ENCODE assay signal across 8 cellular contexts in the genomic region with DNA sequence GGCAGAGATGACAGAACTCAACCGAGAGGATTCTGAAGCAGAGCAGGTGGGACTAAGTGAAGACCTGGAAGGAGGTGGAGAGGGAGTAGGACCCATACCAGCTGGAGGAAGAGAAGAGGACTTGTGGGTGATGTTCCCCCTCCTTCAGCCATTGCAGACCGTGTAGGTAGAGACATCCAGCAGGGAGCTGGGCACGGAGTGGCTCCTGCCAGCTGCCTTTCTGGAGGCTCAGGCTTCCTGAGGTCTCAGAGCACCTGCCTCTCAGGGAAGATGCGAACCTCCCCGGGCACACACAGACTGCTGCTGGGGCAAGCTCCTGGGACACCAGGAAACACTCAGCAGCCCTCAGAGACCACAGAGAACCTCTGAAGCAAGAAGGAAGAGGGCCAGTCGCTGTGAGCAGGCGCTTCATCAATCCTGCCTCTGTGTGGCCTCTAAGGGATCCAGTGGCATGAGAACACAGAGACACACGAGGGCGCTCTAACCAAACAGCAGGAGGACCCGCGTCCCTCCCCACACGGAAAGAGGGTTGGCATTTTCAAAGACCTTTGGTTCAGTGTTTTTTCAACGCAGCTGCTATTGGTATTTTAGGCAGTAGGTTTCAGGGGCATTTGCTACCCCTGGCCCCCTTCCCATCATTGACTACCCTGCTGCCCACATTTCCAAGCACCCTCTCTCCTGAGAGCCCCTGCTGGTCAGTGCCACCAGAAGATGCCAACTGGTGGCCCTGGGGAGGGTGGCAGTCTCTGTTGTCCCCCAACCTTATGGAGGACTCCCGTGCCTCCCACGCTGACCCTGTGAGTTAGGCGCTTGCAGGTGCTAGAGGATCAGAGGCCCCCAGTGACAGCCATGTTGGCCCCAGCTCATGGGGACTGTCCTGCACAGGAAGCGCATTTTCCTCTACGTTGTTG.
DNase-seq lines count a peak whose midpoint lies in the region; ATAC-seq and TF ChIP-seq lines count a peak whose summit lies in the region.

No MANE protein-coding gene starts in this region.

- H3K79me2 ChIP-seq in SK-N-SH (ENCODE audit: insufficient read depth) = no peaks in the 10 kb centered on the region

- CTCF ChIA-PET in SK-N-SH (lab: Yijun Ruan, JAX) = interaction anchor here (0.6 to 4.2 kb wide), 109 partner anchors 9 to 1522 kb away, joined by 3 to 31 read pairs (median 5); partner anchors contain the start of gene HIVEP3

- POLR2A ChIA-PET in SK-N-SH (lab: Yijun Ruan, JAX) = no interaction called here

- H3K27me3 ChIP-seq in SK-N-SH (ENCODE audit: insufficient read depth) = no peaks in the 10 kb centered on the region

- H3K9ac ChIP-seq in SK-N-SH = no peak overlapping the region

- DNase-seq in C1 segment of cervical spinal cord (lab: John Stamatoyannopoulos, UW) (peak in 13 of 14 donors; percentile 21 to 82 (median 67)), NCI-H1048 (lab: John Stamatoyannopoulos, UW) (peak; percentile 21), SK-N-SH (peak; percentile 86), head of caudate nucleus (peak; percentile 70 to 95 (median 88)), posterior vena cava (ENCODE audit: low spot score) (peak; percentile 93), ureter (ENCODE audit: low spot score) (peak; percentile 88)
- DNase-seq in activated naive CD4-positive, alpha-beta T cell treated with anti-CD3 and anti-CD28 coated beads, Interleukin-2, amount 50 U/mL, for 16 hours = peak; percentile 80

- no peak overlapping the region for H2AFZ ChIP-seq in SK-N-SH (ENCODE audit: low read depth)

- H3K4me1 ChIP-seq in SK-N-SH (ENCODE audit: control insufficient read depth in 1 of 2, insufficient read depth in 2 of 2, low read depth in 1 of 2, low read length in 1 of 2) = peaks cover 4 to 18% of the 10 kb centered on the region in 2 experiments; a peak in 3 of 4 replicates

- 27% methylated on average over 13 of the region's 18 CpGs for WGBS in SK-N-SH (ENCODE audit: low lambda C conversion rate)

- TF ChIP-seq EP300 in SK-N-SH (IDR thresholded peaks at IDR 0.05; ENCODE audit: borderline replicate concordance in 1 of 2, low read depth in 1 of 2, low read length in 1 of 2) = no peak

- TF ChIP-seq RAD21 in SK-N-SH (IDR thresholded peaks at IDR 0.05; ENCODE audit: low read length) = peak; percentile 100

- no peaks in the 10 kb centered on the region for H3K9me2 ChIP-seq in SK-N-SH

- peak overlapping the region in 1 of 2 experiments; percentile 43; a peak in 1 of 4 replicates for H3K4me3 ChIP-seq in SK-N-SH (ENCODE audit: low read depth in 2 of 2, low read length in 1 of 2)

- TF ChIP-seq CTCF in SK-N-SH (IDR thresholded peaks at IDR 0.05) = peak; percentile 96

- no peak overlapping the region; a peak in 1 of 4 replicates for H3K27ac ChIP-seq in SK-N-SH (ENCODE audit: low read depth in 2 of 2, low read length in 1 of 2)

- no peaks in the 10 kb centered on the region for H3F3A ChIP-seq in SK-N-SH (replicated peaks; ENCODE audit: insufficient read depth)

- no peak overlapping the region for H3K4me2 ChIP-seq in SK-N-SH

- no peaks in the 10 kb centered on the region for H3K36me3 ChIP-seq in SK-N-SH (replicated peaks in 1 of 2; ENCODE audit: control insufficient read depth in 1 of 2, insufficient read depth in 2 of 2, low read length in 1 of 2)

- ATAC-seq in GM21447 (IDR thresholded peaks at IDR 0.05; ENCODE audit: unreplicated experiment) = peak; percentile 84

- intact Hi-C loops in head of caudate nucleus (cut with DNase I) = loop anchor here (5.0 kb wide), 1 partner anchor 88 kb away; no protein-coding TSS in a partner anchor
- intact Hi-C loops in posterior vena cava (cut with DNase I) = loop anchor here in 1 of 2 donors (5.0 kb wide), 1 partner anchor 598 kb away; no protein-coding TSS in a partner anchor

- no peaks in the 10 kb centered on the region for H3K9me3 ChIP-seq in SK-N-SH

- H4K20me1 ChIP-seq in SK-N-SH (ENCODE audit: insufficient read depth) = no peaks in the 10 kb centered on the region

TF ChIP-seq in SK-N-SH, 30 proteins besides CTCF, POLR2A, EP300 and RAD21:
- TF ChIP-seq FOXM1 (IDR thresholded peaks at IDR 0.05; ENCODE audit: low read depth) = no peak
- no peak for TF ChIP-seq POLR2AphosphoS5 (IDR thresholded peaks at IDR 0.05; ENCODE audit: low read depth, low read length)
- TF ChIP-seq PBX3 (IDR thresholded peaks at IDR 0.05) = no peak
- TF ChIP-seq, protein P1, sequence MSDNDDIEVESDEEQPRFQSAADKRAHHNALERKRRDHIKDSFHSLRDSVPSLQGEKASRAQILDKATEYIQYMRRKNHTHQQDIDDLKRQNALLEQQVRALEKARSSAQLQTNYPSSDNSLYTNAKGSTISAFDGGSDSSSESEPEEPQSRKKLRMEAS (IDR thresholded peaks at IDR 0.05; ENCODE audit: low read depth) = no peak
- TF ChIP-seq, protein P2, sequence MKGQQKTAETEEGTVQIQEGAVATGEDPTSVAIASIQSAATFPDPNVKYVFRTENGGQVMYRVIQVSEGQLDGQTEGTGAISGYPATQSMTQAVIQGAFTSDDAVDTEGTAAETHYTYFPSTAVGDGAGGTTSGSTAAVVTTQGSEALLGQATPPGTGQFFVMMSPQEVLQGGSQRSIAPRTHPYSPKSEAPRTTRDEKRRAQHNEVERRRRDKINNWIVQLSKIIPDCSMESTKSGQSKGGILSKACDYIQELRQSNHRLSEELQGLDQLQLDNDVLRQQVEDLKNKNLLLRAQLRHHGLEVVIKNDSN (IDR thresholded peaks at IDR 0.05; ENCODE audit: borderline replicate concordance, low read depth) = no peak
- TF ChIP-seq EZH2phosphoT487 (IDR thresholded peaks at IDR 0.05; ENCODE audit: borderline replicate concordance, low read depth) = no peak
- TF ChIP-seq SMC3 (IDR thresholded peaks at IDR 0.05; ENCODE audit: low read depth, low read length) = peak; percentile 95
- TF ChIP-seq TEAD4 (IDR thresholded peaks at IDR 0.05; ENCODE audit: borderline replicate concordance, insufficient read depth) = no peak
- 0 out of 2 replicates have a peak, but pooled peaks have one; percentile 43 for TF ChIP-seq FOXJ3 (CRISPR knock-in tag; IDR thresholded peaks at IDR 0.05)
- no peak for TF ChIP-seq TCF12 (IDR thresholded peaks at IDR 0.05)
- peak; percentile 22 for TF ChIP-seq CHD2 (IDR thresholded peaks at IDR 0.05; ENCODE audit: low read length, partially characterized antibody)
- TF ChIP-seq RFX5 (IDR thresholded peaks at IDR 0.05; ENCODE audit: low read length) = no peak
- no peak for TF ChIP-seq IRF3 (IDR thresholded peaks at IDR 0.05; ENCODE audit: low read depth, low read length)
- TF ChIP-seq GATA2 (CRISPR knock-in tag; IDR thresholded peaks at IDR 0.05) = no peak
- TF ChIP-seq ZBTB33 (IDR thresholded peaks at IDR 0.05; ENCODE audit: borderline replicate concordance, low read depth) = no peak
- TF ChIP-seq, protein P3, sequence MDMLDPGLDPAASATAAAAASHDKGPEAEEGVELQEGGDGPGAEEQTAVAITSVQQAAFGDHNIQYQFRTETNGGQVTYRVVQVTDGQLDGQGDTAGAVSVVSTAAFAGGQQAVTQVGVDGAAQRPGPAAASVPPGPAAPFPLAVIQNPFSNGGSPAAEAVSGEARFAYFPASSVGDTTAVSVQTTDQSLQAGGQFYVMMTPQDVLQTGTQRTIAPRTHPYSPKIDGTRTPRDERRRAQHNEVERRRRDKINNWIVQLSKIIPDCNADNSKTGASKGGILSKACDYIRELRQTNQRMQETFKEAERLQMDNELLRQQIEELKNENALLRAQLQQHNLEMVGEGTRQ (IDR thresholded peaks at IDR 0.05; ENCODE audit: borderline replicate concordance, low read depth, low read length) = no peak
- no peak for TF ChIP-seq MXI1 (IDR thresholded peaks at IDR 0.05; ENCODE audit: low read depth, low read length)
- TF ChIP-seq NRF1 (IDR thresholded peaks at IDR 0.05; ENCODE audit: low read depth, low read length) = no peak
- no peak for TF ChIP-seq GABPA (IDR thresholded peaks at IDR 0.05; ENCODE audit: low read depth)

Comparison
In these comparisons a context has a peak if more than half of its experiments do, and no peak if none do; other contexts are left out.
1. DNase-seq: peak in every context shown above with its lines; median percentile 93 in posterior vena cava; 88 in ureter; 88 in head of caudate nucleus; 86 in SK-N-SH; 80 in activated naive CD4-positive, alpha-beta T cell treated with anti-CD3 and anti-CD28 coated beads, Interleukin-2, amount 50 U/mL, for 16 hours; 67 in C1 segment of cervical spinal cord; 21 in NCI-H1048.